In genomic region chr17:83065660-83066542, GRCh38 we compare ENCODE assay signal across 15 cellular contexts. TPM values are rescaled to one million over a fixed set of nuclear protein-coding genes. Genes with fewer than 3 reads are reported as not detected.
DNase-seq lines count a peak whose midpoint lies in the region; ATAC-seq and TF ChIP-seq lines count a peak whose summit lies in the region.
"Had no signal": no experiment of that assay in that cellular context is flagged by ENCODE, and none has a peak within 500 bp of the region (broad histone marks: within the 10 kb centered on the region; RNA-seq: fewer than 3 reads in every experiment).

No MANE protein-coding gene starts in this region.

- intact Hi-C loops in Right ventricle myocardium inferior (cut with DNase I) (no loop called here), colonic mucosa (cut with DNase I) (no loop called here), natural killer cell (cut with micrococcal nuclease) (no loop called here)

- H3K9me3 Mint-ChIP-seq in natural killer cell: no peaks in the 10 kb centered on the region
- H3K9me3 Mint-ChIP-seq: activated B cell treated with CpG ODN at 0.5 μM for 24 hours had no signal

- H3K36me3 ChIP-seq in right atrium auricular region (no peaks in the 10 kb centered on the region), colonic mucosa (no peaks in the 10 kb centered on the region)
- H3K36me3 ChIP-seq: HAP-1, Peyer's patch had no signal

- H3K27ac Mint-ChIP-seq in natural killer cell: no peak overlapping the region
- H3K27ac Mint-ChIP-seq: activated B cell treated with CpG ODN at 0.5 μM for 24 hours had no signal

- H3K36me3 Mint-ChIP-seq in natural killer cell: no peaks in the 10 kb centered on the region

- DNase-seq in Right ventricle myocardium inferior (ENCODE audit: missing footprints): peak; percentile 33
- no peak for DNase-seq in right atrium auricular region (ENCODE audit: low spot score)
- peak; percentile 15 for DNase-seq in colonic mucosa
- peak; percentile 7 for DNase-seq in natural killer cell
- peak; percentile 35 for DNase-seq in ureter (ENCODE audit: low spot score)
- no peak for DNase-seq in GM13977 (ENCODE audit: low spot score)
- DNase-seq in pons (ENCODE audit: low spot score): no peak
- DNase-seq in T-helper 9 cell: no peak
- DNase-seq: activated B cell treated with CpG ODN at 0.5 μM for 24 hours; foreskin melanocyte; GDM1; mammary epithelial cell; stimulated activated naive CD4-positive, alpha-beta T cell treated with Interleukin-2 at 50 U/mL for 16 hours had no signal

- no peaks in the 10 kb centered on the region for H3K27me3 ChIP-seq in right atrium auricular region
- H3K27me3 ChIP-seq in colonic mucosa: no peaks in the 10 kb centered on the region
- H3K27me3 ChIP-seq: Peyer's patch had no signal

- no peak overlapping the region for H3K27ac ChIP-seq in right atrium auricular region
- H3K27ac ChIP-seq in colonic mucosa: no peak overlapping the region
- H3K27ac ChIP-seq: Peyer's patch had no signal

- peaks cover 0 to 2% of the 10 kb centered on the region in 2 donors for H3K27me3 Mint-ChIP-seq in natural killer cell (ENCODE audit: low read depth in 2 of 2)

- H3K4me1 Mint-ChIP-seq in natural killer cell: peaks cover 8 to 16% of the 10 kb centered on the region in 2 donors

- no peaks in the 10 kb centered on the region for H3K9me3 ChIP-seq in right atrium auricular region
- H3K9me3 ChIP-seq in colonic mucosa: no peaks in the 10 kb centered on the region
- H3K9me3 ChIP-seq: HAP-1, Peyer's patch had no signal

- H3K4me3 ChIP-seq in right atrium auricular region (no peak overlapping the region), colonic mucosa (no peak overlapping the region)
- H3K4me3 ChIP-seq: HAP-1, Peyer's patch had no signal

- in situ Hi-C loops in GM13977 (cut with MboI; ENCODE audit: low pct_unique_long_range_greater_than_20kb, low sequenced_read_pairs, unreplicated experiment): no loop called here

- ATAC-seq in Right ventricle myocardium inferior (no peak), natural killer cell (no peak)

- no peak for TF ChIP-seq CTCF in right atrium auricular region (IDR thresholded peaks at IDR 0.05)
- TF ChIP-seq CTCF in colonic mucosa (IDR thresholded peaks at IDR 0.05): no peak
- TF ChIP-seq CTCF in natural killer cell (IDR thresholded peaks at IDR 0.05): no peak
- TF ChIP-seq CTCF in GM13977 (IDR thresholded peaks at IDR 0.05; ENCODE audit: extremely low read depth, insufficient read depth, missing control alignments): no peak

- H3K4me1 ChIP-seq in right atrium auricular region: no peaks in the 10 kb centered on the region
- H3K4me1 ChIP-seq in colonic mucosa: no peaks in the 10 kb centered on the region
- H3K4me1 ChIP-seq: HAP-1, Peyer's patch had no signal

- no peak overlapping the region for H3K4me3 Mint-ChIP-seq in natural killer cell
- H3K4me3 Mint-ChIP-seq: activated B cell treated with CpG ODN at 0.5 μM for 24 hours had no signal

- H3K9ac ChIP-seq in colonic mucosa (ENCODE audit: low read depth in 2 of 2, low read length in 2 of 2): no peak overlapping the region

RNA-seq across cellular contexts. Expression of gene METRNL, which starts 13.5 kb away (rescaled TPM):
- total RNA-seq in Right ventricle myocardium inferior: 70.1 TPM
- 100 to 1,000 TPM in 1 of 2 donors, 10 to 100 TPM in 1; 62.9 to 104 TPM for total RNA-seq in right atrium auricular region
- total RNA-seq in colonic mucosa: 10 to 100 TPM; 84.2 to 87.2 TPM
- 100 to 1,000 TPM; 227 to 390 (median 325) TPM for total RNA-seq in natural killer cell
- 74.4 TPM for total RNA-seq in ureter

Comparison
In these comparisons a context has a peak if more than half of its experiments do, and no peak if none do; other contexts are left out.
1. DNase-seq: peak in Right ventricle myocardium inferior (single experiment), colonic mucosa (single experiment), natural killer cell (single experiment) and ureter (single experiment); none in right atrium auricular region (single experiment), GM13977 (single experiment), pons (single experiment) and T-helper 9 cell (single experiment).